Comparison of ENCODE assay signal across 1 cellular context in the genomic region with DNA sequence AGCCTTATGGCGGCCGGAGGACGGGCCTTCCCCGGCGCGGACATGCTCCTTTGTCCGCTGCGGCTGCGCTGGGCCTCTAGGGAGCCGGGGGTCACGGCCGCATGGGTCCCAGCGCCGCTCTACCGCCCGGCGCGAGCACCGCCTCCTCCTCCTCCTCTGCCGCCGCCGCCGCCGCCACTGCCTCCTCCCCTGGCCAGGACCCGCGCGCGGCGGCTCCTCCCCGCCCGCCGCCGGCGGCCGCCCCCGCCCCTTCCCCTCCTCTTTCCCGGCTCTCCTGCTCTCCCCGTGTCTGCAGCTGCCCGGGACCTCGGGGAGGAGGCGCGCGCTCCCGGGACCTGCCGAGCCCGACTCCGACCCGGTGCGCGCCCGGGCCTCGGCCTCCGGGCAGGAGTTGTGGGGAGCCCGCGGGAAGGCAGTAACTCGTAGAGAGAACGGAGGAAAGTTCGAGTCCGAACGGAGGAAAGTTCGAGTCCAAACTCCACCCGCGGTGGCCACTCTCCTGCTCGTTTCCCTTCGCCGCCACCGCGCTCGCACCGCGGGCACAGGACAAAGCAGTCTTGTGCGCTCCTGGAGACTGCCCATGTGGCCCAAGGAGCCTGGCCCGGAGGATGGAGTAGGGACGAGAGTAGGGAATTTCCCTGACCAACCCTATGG.
TF ChIP-seq lines count a peak whose summit lies in the region.

A gene with protein sequence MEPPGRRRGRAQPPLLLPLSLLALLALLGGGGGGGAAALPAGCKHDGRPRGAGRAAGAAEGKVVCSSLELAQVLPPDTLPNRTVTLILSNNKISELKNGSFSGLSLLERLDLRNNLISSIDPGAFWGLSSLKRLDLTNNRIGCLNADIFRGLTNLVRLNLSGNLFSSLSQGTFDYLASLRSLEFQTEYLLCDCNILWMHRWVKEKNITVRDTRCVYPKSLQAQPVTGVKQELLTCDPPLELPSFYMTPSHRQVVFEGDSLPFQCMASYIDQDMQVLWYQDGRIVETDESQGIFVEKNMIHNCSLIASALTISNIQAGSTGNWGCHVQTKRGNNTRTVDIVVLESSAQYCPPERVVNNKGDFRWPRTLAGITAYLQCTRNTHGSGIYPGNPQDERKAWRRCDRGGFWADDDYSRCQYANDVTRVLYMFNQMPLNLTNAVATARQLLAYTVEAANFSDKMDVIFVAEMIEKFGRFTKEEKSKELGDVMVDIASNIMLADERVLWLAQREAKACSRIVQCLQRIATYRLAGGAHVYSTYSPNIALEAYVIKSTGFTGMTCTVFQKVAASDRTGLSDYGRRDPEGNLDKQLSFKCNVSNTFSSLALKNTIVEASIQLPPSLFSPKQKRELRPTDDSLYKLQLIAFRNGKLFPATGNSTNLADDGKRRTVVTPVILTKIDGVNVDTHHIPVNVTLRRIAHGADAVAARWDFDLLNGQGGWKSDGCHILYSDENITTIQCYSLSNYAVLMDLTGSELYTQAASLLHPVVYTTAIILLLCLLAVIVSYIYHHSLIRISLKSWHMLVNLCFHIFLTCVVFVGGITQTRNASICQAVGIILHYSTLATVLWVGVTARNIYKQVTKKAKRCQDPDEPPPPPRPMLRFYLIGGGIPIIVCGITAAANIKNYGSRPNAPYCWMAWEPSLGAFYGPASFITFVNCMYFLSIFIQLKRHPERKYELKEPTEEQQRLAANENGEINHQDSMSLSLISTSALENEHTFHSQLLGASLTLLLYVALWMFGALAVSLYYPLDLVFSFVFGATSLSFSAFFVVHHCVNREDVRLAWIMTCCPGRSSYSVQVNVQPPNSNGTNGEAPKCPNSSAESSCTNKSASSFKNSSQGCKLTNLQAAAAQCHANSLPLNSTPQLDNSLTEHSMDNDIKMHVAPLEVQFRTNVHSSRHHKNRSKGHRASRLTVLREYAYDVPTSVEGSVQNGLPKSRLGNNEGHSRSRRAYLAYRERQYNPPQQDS (N-terminal part only) (minus strand): TSS at position 179 of the 654 bp plus-strand sequence. CDS start 282 bp downstream, outside the sequence.

TF ChIP-seq in HepG2, 621 proteins besides CTCF, POLR2A, EP300 and RAD21 (continued from another document and continues in another):
- no peak for TF ChIP-seq ZNF235 (CRISPR knock-in tag; IDR thresholded peaks at IDR 0.05; ENCODE audit: borderline replicate concordance)
- TF ChIP-seq JUNB (CRISPR knock-in tag; IDR thresholded peaks at IDR 0.05; ENCODE audit: borderline replicate concordance): no peak
- TF ChIP-seq ZNF589 (CRISPR knock-in tag; conservative IDR thresholded peaks at IDR 0.05): no peak
- TF ChIP-seq HOXD1 (CRISPR knock-in tag; IDR thresholded peaks at IDR 0.05): no peak
- TF ChIP-seq, protein P1, sequence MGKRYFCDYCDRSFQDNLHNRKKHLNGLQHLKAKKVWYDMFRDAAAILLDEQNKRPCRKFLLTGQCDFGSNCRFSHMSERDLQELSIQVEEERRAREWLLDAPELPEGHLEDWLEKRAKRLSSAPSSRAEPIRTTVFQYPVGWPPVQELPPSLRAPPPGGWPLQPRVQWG (CRISPR knock-in tag; IDR thresholded peaks at IDR 0.05; ENCODE audit: borderline replicate concordance, low read depth): no peak
- TF ChIP-seq YEATS4 (CRISPR knock-in tag; IDR thresholded peaks at IDR 0.05; ENCODE audit: borderline replicate concordance): no peak
- TF ChIP-seq ZFP36L1 (CRISPR knock-in tag; IDR thresholded peaks at IDR 0.05): no peak
- TF ChIP-seq TCF7L2 (IDR thresholded peaks at IDR 0.05; ENCODE audit: low read depth, low read length): no peak
- TF ChIP-seq SYNCRIP (IDR thresholded peaks at IDR 0.05; ENCODE audit: insufficient read depth, low read depth, low read length): no peak
- TF ChIP-seq HNRNPL (IDR thresholded peaks at IDR 0.05; ENCODE audit: low read depth, low read length): 0 out of 2 replicates have a peak, but pooled peaks have one; percentile 25
- TF ChIP-seq, protein P2, sequence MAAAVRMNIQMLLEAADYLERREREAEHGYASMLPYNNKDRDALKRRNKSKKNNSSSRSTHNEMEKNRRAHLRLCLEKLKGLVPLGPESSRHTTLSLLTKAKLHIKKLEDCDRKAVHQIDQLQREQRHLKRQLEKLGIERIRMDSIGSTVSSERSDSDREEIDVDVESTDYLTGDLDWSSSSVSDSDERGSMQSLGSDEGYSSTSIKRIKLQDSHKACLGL (CRISPR knock-in tag; IDR thresholded peaks at IDR 0.05): no peak
- TF ChIP-seq ZNF484 (CRISPR knock-in tag; IDR thresholded peaks at IDR 0.05; ENCODE audit: borderline replicate concordance, low read depth): no peak
- no peak for TF ChIP-seq ATRX (CRISPR knock-in tag; IDR thresholded peaks at IDR 0.05; ENCODE audit: borderline replicate concordance)
- TF ChIP-seq NFE2 (CRISPR knock-in tag; IDR thresholded peaks at IDR 0.05): no peak
- no peak for TF ChIP-seq ELF3 (CRISPR knock-in tag; IDR thresholded peaks at IDR 0.05)
- no peak for TF ChIP-seq ZNF451 (CRISPR knock-in tag; IDR thresholded peaks at IDR 0.05)
- TF ChIP-seq KAT8 (CRISPR knock-in tag; IDR thresholded peaks at IDR 0.05): no peak; the same call in 1 of the 2 replicates
- TF ChIP-seq PPARG (CRISPR knock-in tag; conservative IDR thresholded peaks at IDR 0.05): no peak
- no peak for TF ChIP-seq HNRNPLL (IDR thresholded peaks at IDR 0.05; ENCODE audit: low read depth, low read length, poor library complexity, severe bottlenecking)
- TF ChIP-seq YEATS2 (CRISPR knock-in tag; IDR thresholded peaks at IDR 0.05; ENCODE audit: borderline replicate concordance): no peak
- TF ChIP-seq ZNF670 (CRISPR knock-in tag; IDR thresholded peaks at IDR 0.05; ENCODE audit: borderline replicate concordance): no peak
- TF ChIP-seq, protein P3, sequence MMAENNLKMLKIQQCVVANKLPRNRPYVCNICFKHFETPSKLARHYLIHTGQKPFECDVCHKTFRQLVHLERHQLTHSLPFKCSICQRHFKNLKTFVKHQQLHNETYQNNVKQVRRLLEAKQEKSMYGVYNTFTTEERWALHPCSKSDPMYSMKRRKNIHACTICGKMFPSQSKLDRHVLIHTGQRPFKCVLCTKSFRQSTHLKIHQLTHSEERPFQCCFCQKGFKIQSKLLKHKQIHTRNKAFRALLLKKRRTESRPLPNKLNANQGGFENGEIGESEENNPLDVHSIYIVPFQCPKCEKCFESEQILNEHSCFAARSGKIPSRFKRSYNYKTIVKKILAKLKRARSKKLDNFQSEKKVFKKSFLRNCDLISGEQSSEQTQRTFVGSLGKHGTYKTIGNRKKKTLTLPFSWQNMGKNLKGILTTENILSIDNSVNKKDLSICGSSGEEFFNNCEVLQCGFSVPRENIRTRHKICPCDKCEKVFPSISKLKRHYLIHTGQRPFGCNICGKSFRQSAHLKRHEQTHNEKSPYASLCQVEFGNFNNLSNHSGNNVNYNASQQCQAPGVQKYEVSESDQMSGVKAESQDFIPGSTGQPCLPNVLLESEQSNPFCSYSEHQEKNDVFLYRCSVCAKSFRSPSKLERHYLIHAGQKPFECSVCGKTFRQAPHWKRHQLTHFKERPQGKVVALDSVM (CRISPR knock-in tag; IDR thresholded peaks at IDR 0.05): no peak
- TF ChIP-seq MAFG (CRISPR knock-in tag; IDR thresholded peaks at IDR 0.05): no peak
- TF ChIP-seq RFX1 (IDR thresholded peaks at IDR 0.05): no peak
- TF ChIP-seq GABPA (IDR thresholded peaks at IDR 0.05; ENCODE audit: low read depth, low read length): no peak
- TF ChIP-seq GABPA (CRISPR knock-in tag; IDR thresholded peaks at IDR 0.05; ENCODE audit: low read depth): no peak
- no peak for TF ChIP-seq MED1 (CRISPR knock-in tag; IDR thresholded peaks at IDR 0.05)
- TF ChIP-seq, protein P4, sequence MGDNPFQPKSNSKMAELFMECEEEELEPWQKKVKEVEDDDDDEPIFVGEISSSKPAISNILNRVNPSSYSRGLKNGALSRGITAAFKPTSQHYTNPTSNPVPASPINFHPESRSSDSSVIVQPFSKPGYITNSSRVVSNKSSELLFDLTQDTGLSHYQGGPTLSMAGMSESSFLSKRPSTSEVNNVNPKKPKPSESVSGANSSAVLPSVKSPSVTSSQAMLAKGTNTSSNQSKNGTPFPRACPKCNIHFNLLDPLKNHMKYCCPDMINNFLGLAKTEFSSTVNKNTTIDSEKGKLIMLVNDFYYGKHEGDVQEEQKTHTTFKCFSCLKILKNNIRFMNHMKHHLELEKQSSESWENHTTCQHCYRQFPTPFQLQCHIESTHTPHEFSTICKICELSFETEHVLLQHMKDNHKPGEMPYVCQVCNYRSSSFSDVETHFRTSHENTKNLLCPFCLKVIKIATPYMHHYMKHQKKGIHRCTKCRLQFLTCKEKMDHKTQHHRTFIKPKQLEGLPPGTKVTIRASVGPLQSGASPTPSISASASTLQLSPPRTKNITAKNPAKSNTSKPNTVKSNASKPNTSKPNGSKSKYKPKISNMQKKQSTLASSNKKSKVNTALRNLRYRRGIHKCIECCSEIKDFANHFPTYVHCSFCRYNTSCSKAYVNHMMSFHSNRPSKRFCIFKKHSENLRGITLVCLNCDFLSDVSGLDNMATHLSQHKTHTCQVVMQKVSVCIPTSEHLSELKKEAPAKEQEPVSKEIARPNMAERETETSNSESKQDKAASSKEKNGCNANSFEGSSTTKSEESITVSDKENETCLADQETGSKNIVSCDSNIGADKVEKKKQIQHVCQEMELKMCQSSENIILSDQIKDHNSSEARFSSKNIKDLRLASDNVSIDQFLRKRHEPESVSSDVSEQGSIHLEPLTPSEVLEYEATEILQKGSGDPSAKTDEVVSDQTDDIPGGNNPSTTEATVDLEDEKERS (CRISPR knock-in tag; IDR thresholded peaks at IDR 0.05): no peak; the same call in 1 of the 2 replicates
- TF ChIP-seq MEF2D (CRISPR knock-in tag; IDR thresholded peaks at IDR 0.05): no peak
- TF ChIP-seq HOXA7 (CRISPR knock-in tag; IDR thresholded peaks at IDR 0.05): no peak
- no peak for TF ChIP-seq MED8 (CRISPR knock-in tag; IDR thresholded peaks at IDR 0.05; ENCODE audit: insufficient replicate concordance)
- no peak for TF ChIP-seq MBD4 (IDR thresholded peaks at IDR 0.05; ENCODE audit: borderline replicate concordance, low read length)
- no peak for TF ChIP-seq STAG1 (CRISPR knock-in tag; IDR thresholded peaks at IDR 0.05)
- no peak for TF ChIP-seq FOSL2 (CRISPR knock-in tag; IDR thresholded peaks at IDR 0.05)
- no peak for TF ChIP-seq ZNF615 (CRISPR knock-in tag; IDR thresholded peaks at IDR 0.05; ENCODE audit: borderline replicate concordance)
- TF ChIP-seq ZNF274 (CRISPR knock-in tag; IDR thresholded peaks at IDR 0.05): peak; percentile 94
- TF ChIP-seq PHF5A (CRISPR knock-in tag; IDR thresholded peaks at IDR 0.05; ENCODE audit: low read depth, unreplicated experiment): no peak
- TF ChIP-seq ZNF543 (CRISPR knock-in tag; IDR thresholded peaks at IDR 0.05): no peak
- no peak; the same call in 1 of the 2 replicates for TF ChIP-seq ZNF562 (CRISPR knock-in tag; IDR thresholded peaks at IDR 0.05; ENCODE audit: borderline replicate concordance)
- no peak for TF ChIP-seq ONECUT2 (CRISPR knock-in tag; IDR thresholded peaks at IDR 0.05)
- TF ChIP-seq, protein P5, sequence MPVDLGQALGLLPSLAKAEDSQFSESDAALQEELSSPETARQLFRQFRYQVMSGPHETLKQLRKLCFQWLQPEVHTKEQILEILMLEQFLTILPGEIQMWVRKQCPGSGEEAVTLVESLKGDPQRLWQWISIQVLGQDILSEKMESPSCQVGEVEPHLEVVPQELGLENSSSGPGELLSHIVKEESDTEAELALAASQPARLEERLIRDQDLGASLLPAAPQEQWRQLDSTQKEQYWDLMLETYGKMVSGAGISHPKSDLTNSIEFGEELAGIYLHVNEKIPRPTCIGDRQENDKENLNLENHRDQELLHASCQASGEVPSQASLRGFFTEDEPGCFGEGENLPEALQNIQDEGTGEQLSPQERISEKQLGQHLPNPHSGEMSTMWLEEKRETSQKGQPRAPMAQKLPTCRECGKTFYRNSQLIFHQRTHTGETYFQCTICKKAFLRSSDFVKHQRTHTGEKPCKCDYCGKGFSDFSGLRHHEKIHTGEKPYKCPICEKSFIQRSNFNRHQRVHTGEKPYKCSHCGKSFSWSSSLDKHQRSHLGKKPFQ (CRISPR knock-in tag; IDR thresholded peaks at IDR 0.05; ENCODE audit: insufficient replicate concordance): peak; percentile 37
- TF ChIP-seq ZNF260 (CRISPR knock-in tag; IDR thresholded peaks at IDR 0.05; ENCODE audit: borderline replicate concordance, low read depth): no peak
- no peak; the same call in 1 of the 2 replicates for TF ChIP-seq HOXA5 (CRISPR knock-in tag; IDR thresholded peaks at IDR 0.05)
- TF ChIP-seq BHLHE40 (IDR thresholded peaks at IDR 0.05; ENCODE audit: low read length): no peak
- no peak for TF ChIP-seq EHMT2 (IDR thresholded peaks at IDR 0.05; ENCODE audit: borderline replicate concordance, low read depth, low read length)
- no peak for TF ChIP-seq KDM6A (CRISPR knock-in tag; IDR thresholded peaks at IDR 0.05; ENCODE audit: low read depth)
- no peak for TF ChIP-seq DNMT1 (CRISPR knock-in tag; IDR thresholded peaks at IDR 0.05)
- TF ChIP-seq, protein P6, sequence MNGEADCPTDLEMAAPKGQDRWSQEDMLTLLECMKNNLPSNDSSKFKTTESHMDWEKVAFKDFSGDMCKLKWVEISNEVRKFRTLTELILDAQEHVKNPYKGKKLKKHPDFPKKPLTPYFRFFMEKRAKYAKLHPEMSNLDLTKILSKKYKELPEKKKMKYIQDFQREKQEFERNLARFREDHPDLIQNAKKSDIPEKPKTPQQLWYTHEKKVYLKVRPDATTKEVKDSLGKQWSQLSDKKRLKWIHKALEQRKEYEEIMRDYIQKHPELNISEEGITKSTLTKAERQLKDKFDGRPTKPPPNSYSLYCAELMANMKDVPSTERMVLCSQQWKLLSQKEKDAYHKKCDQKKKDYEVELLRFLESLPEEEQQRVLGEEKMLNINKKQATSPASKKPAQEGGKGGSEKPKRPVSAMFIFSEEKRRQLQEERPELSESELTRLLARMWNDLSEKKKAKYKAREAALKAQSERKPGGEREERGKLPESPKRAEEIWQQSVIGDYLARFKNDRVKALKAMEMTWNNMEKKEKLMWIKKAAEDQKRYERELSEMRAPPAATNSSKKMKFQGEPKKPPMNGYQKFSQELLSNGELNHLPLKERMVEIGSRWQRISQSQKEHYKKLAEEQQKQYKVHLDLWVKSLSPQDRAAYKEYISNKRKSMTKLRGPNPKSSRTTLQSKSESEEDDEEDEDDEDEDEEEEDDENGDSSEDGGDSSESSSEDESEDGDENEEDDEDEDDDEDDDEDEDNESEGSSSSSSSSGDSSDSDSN (CRISPR knock-in tag; IDR thresholded peaks at IDR 0.05): peak; percentile 83; the same call in 1 of the 2 replicates
- TF ChIP-seq, protein P7, sequence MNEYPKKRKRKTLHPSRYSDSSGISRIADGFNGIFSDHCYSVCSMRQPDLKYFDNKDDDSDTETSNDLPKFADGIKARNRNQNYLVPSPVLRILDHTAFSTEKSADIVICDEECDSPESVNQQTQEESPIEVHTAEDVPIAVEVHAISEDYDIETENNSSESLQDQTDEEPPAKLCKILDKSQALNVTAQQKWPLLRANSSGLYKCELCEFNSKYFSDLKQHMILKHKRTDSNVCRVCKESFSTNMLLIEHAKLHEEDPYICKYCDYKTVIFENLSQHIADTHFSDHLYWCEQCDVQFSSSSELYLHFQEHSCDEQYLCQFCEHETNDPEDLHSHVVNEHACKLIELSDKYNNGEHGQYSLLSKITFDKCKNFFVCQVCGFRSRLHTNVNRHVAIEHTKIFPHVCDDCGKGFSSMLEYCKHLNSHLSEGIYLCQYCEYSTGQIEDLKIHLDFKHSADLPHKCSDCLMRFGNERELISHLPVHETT (CRISPR knock-in tag; conservative IDR thresholded peaks at IDR 0.05): no peak; the same call in none of the 2 replicates
- peak; percentile 16; the same call in 1 of the 2 replicates for TF ChIP-seq PHF20 (CRISPR knock-in tag; IDR thresholded peaks at IDR 0.05)
- TF ChIP-seq ZNF333 (CRISPR knock-in tag; IDR thresholded peaks at IDR 0.05; ENCODE audit: borderline replicate concordance): no peak
- no peak for TF ChIP-seq ZNF382 (CRISPR knock-in tag; IDR thresholded peaks at IDR 0.05; ENCODE audit: borderline replicate concordance)
- TF ChIP-seq RARA (CRISPR knock-in tag; IDR thresholded peaks at IDR 0.05): no peak
- TF ChIP-seq NFKB2 (CRISPR knock-in tag; IDR thresholded peaks at IDR 0.05; ENCODE audit: borderline replicate concordance): peak; percentile 39; the same call in 1 of the 2 replicates
- no peak for TF ChIP-seq HNRNPH1 (optimal IDR thresholded peaks at IDR 0.05; ENCODE audit: low read depth, low read length)
